27 cellular contexts compared by ENCODE assay signal in genomic region chr3:37852771-37853170, GRCh38.
"Had no signal": no experiment of that assay in that cellular context is flagged by ENCODE, and none has a peak within 500 bp of the region (broad histone marks: within the 10 kb centered on the region; RNA-seq: fewer than 3 reads in every experiment).

No MANE protein-coding gene starts in this region.

- H3K4me1 Mint-ChIP-seq: activated naive CD4-positive, alpha-beta T cell treated with anti-CD3 and anti-CD28 coated beads, Interleukin-2, amount 10 ng/mL, durations not matched to agents 7 days and 5 days; activated naive CD8-positive, alpha-beta T cell treated with anti-CD3 and anti-CD28 coated beads, Interleukin-2, amount 10 ng/mL, durations not matched to agents 7 days and 5 days; naive thymus-derived CD4-positive, alpha-beta T cell had no signal

- H3K27ac Mint-ChIP-seq: activated CD8-positive, alpha-beta T cell treated with anti-CD3 and anti-CD28 coated beads, Interleukin-2, amount 10 ng/mL, durations not matched to agents 7 days and 5 days; activated naive CD4-positive, alpha-beta T cell treated with anti-CD3 and anti-CD28 coated beads, Interleukin-2, amount 10 ng/mL, durations not matched to agents 7 days and 5 days; activated naive CD8-positive, alpha-beta T cell treated with anti-CD3 and anti-CD28 coated beads, Interleukin-2, amount 10 ng/mL, durations not matched to agents 7 days and 5 days; dendritic cell treated with granulocyte-macrophage colony-stimulating factor and Interleukin-4, amounts not matched to agents 40 ng/mL and 50 ng/mL, for 4 days; endodermal cell; naive thymus-derived CD4-positive, alpha-beta T cell; WTC11 had no signal

- H3K4me3 ChIP-seq: breast epithelium, esophagus squamous epithelium, left ventricle myocardium inferior, lung, pancreas, psoas muscle, right atrium auricular region, smooth muscle cell, tibial nerve had no signal

- FAIRE-seq: frontal cortex, islet of Langerhans, pancreas had no signal

- H3K27me3 Mint-ChIP-seq: dendritic cell treated with granulocyte-macrophage colony-stimulating factor and Interleukin-4, amounts not matched to agents 40 ng/mL and 50 ng/mL, for 4 days had no signal

- H3K27ac ChIP-seq: left ventricle myocardium inferior, pancreas, psoas muscle, right atrium auricular region, tibial nerve had no signal

- H3K9me3 Mint-ChIP-seq: activated naive CD4-positive, alpha-beta T cell treated with anti-CD3 and anti-CD28 coated beads, Interleukin-2, amount 10 ng/mL, durations not matched to agents 7 days and 5 days; activated naive CD8-positive, alpha-beta T cell treated with anti-CD3 and anti-CD28 coated beads, Interleukin-2, amount 10 ng/mL, durations not matched to agents 7 days and 5 days; dendritic cell treated with granulocyte-macrophage colony-stimulating factor and Interleukin-4, amounts not matched to agents 40 ng/mL and 50 ng/mL, for 4 days; endodermal cell; naive thymus-derived CD4-positive, alpha-beta T cell; WTC11 had no signal

- H3K9me3 ChIP-seq: breast epithelium, esophagus squamous epithelium, left ventricle myocardium inferior, pancreas, psoas muscle, right atrium auricular region, tibial nerve had no signal

- DNase-seq: activated CD8-positive, alpha-beta T cell treated with anti-CD3 and anti-CD28 coated beads, Interleukin-2, amount 10 ng/mL, durations not matched to agents 7 days and 5 days; activated gamma-delta T cell; activated naive CD4-positive, alpha-beta T cell treated with anti-CD3 and anti-CD28 coated beads, Interleukin-2, amount 10 ng/mL, durations not matched to agents 7 days and 5 days; activated naive CD8-positive, alpha-beta T cell treated with anti-CD3 and anti-CD28 coated beads, Interleukin-2, amount 10 ng/mL, durations not matched to agents 7 days and 5 days; amniotic stem cell; central memory CD4-positive, alpha-beta T cell; endodermal cell; esophagus squamous epithelium; left ventricle myocardium inferior; midbrain; naive thymus-derived CD4-positive, alpha-beta T cell; nucleus accumbens; pancreas; psoas muscle; stimulated activated CD4-positive, alpha-beta T cell treated with anti-CD3 and anti-CD28 coated beads, Interleukin-15, amount 100 ng/mL, for 24 hours; stimulated activated CD4-positive, alpha-beta T cell treated with anti-CD3 and anti-CD28 coated beads, Interleukin-2, amount 100 ng/mL, for 24 hours; stimulated activated naive CD4-positive, alpha-beta T cell; T-helper 2 cell had no signal

- H3K36me3 Mint-ChIP-seq: activated naive CD4-positive, alpha-beta T cell treated with anti-CD3 and anti-CD28 coated beads, Interleukin-2, amount 10 ng/mL, durations not matched to agents 7 days and 5 days; activated naive CD8-positive, alpha-beta T cell treated with anti-CD3 and anti-CD28 coated beads, Interleukin-2, amount 10 ng/mL, durations not matched to agents 7 days and 5 days; WTC11 had no signal

- ATAC-seq: activated CD8-positive, alpha-beta T cell treated with anti-CD3 and anti-CD28 coated beads, Interleukin-2, amount 10 ng/mL, durations not matched to agents 7 days and 5 days; naive thymus-derived CD4-positive, alpha-beta T cell; pancreas; psoas muscle; WTC11 had no signal

- H3K4me3 Mint-ChIP-seq: activated CD8-positive, alpha-beta T cell treated with anti-CD3 and anti-CD28 coated beads, Interleukin-2, amount 10 ng/mL, durations not matched to agents 7 days and 5 days; activated naive CD4-positive, alpha-beta T cell treated with anti-CD3 and anti-CD28 coated beads, Interleukin-2, amount 10 ng/mL, durations not matched to agents 7 days and 5 days; activated naive CD8-positive, alpha-beta T cell treated with anti-CD3 and anti-CD28 coated beads, Interleukin-2, amount 10 ng/mL, durations not matched to agents 7 days and 5 days; dendritic cell treated with granulocyte-macrophage colony-stimulating factor and Interleukin-4, amounts not matched to agents 40 ng/mL and 50 ng/mL, for 4 days; endodermal cell; naive thymus-derived CD4-positive, alpha-beta T cell; WTC11 had no signal

- H3K27me3 ChIP-seq: breast epithelium, esophagus squamous epithelium, pancreas, right atrium auricular region, tibial nerve had no signal

- H3K36me3 ChIP-seq: breast epithelium, pancreas, right atrium auricular region had no signal

- H3K4me1 ChIP-seq: pancreas, psoas muscle had no signal
